In the genomic region with DNA sequence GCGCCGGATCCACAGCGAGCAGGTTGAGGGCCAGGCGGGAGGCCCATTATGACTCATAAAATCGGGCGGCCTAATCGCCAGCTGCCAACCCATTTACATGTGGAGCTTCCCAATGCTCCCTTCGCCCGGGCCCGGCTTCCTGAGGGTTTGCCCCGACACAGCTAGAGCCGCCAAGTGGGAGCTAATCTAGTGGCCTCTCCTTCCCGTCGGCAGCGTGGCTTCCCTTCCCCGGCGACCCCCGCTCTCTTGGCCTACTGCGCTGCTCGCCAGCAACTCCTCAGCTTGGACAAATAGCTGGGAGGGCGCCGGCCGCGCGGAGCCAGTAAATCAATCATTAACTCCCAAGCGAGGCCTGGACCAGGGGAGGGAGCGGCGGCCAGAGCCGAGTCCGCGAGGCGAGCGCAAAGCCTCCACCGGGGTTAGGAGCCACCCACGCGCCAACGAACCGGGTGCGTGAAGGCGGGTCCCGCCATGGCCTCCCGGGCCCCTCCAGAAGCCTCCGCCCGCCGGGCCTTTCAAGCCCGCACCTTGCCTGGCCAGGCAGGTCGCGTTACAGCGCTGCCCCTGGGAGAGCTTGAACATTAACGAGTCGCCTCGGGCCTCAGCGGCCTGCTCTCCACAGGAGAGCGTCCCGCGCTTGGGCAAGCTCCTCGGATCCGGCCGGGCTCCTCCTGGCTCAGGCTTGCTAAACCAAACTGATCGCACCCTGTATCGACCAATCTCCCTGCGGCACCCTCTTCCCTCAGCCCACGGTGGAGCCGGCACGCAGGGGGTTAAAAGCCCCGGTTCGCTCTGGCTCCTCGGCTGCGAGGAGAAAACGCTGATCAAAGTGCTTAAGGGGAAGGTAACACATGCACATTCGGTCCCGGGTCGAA, we compare ENCODE assay signal across 1 cellular context.
TF ChIP-seq lines count a peak whose summit lies in the region.

No MANE protein-coding gene starts in this region.

TF ChIP-seq in HepG2, 621 proteins besides CTCF, POLR2A, EP300 and RAD21 (continued from another document and continues in another):
- TF ChIP-seq RBFOX2 (IDR thresholded peaks at IDR 0.05; ENCODE audit: low read depth, low read length) (peak; percentile 90), HINFP (CRISPR knock-in tag; IDR thresholded peaks at IDR 0.05; ENCODE audit: low read depth) (peak; percentile 33; the same call in 1 of the 2 replicates), ZNF224 (CRISPR knock-in tag; IDR thresholded peaks at IDR 0.05) (0 out of 2 replicates have a peak, but pooled peaks have one; percentile 21), ZNF230 (CRISPR knock-in tag; IDR thresholded peaks at IDR 0.05) (0 out of 2 replicates have a peak, but pooled peaks have one; percentile 75), ZNF780A (CRISPR knock-in tag; IDR thresholded peaks at IDR 0.05) (0 out of 2 replicates have a peak, but pooled peaks have one; percentile 39), YY1 (IDR thresholded peaks at IDR 0.05; ENCODE audit: insufficient read depth, insufficient replicate concordance, low read depth, low read length) (peak; percentile 12), ZFY (CRISPR knock-in tag; IDR thresholded peaks at IDR 0.05) (peak; percentile 86), MXI1 (IDR thresholded peaks at IDR 0.05; ENCODE audit: borderline replicate concordance, low read depth, low read length) (0 out of 3 replicates have a peak, but pooled peaks have one; percentile 6), MATR3 (CRISPR knock-in tag; IDR thresholded peaks at IDR 0.05) (no peak), BRD4 (CRISPR knock-in tag; IDR thresholded peaks at IDR 0.05) (no peak), HCFC1 (IDR thresholded peaks at IDR 0.05; ENCODE audit: low read depth, low read length) (no peak), ZMYM2 (CRISPR knock-in tag; IDR thresholded peaks at IDR 0.05) (no peak), HES4 (CRISPR knock-in tag; IDR thresholded peaks at IDR 0.05; ENCODE audit: borderline replicate concordance) (peak; percentile 46; the same call in 1 of the 2 replicates), AGO2 (optimal IDR thresholded peaks at IDR 0.05; ENCODE audit: low read depth, low read length) (peak; percentile 92), NFIB (CRISPR knock-in tag; IDR thresholded peaks at IDR 0.05; ENCODE audit: borderline replicate concordance) (no peak), ZNF280D (CRISPR knock-in tag; IDR thresholded peaks at IDR 0.05) (no peak), HNF1B (CRISPR knock-in tag; IDR thresholded peaks at IDR 0.05) (peak; percentile 94), KLF16 (CRISPR knock-in tag; IDR thresholded peaks at IDR 0.05) (0 out of 4 replicates have a peak, but pooled peaks of 1 of the 2 experiments have one; percentile 14), SALL1 (CRISPR knock-in tag; IDR thresholded peaks at IDR 0.05) (peak; percentile 50; the same call in 1 of the 2 replicates), REPIN1 (CRISPR knock-in tag; IDR thresholded peaks at IDR 0.05; ENCODE audit: borderline replicate concordance, low read depth) (peak; percentile 12; the same call in 1 of the 2 replicates), PTBP1 (IDR thresholded peaks at IDR 0.05; ENCODE audit: low read depth, low read length, poor library complexity, severe bottlenecking) (peak; percentile 79), ZNF878 (CRISPR knock-in tag; IDR thresholded peaks at IDR 0.05) (0 out of 2 replicates have a peak, but pooled peaks have one; percentile 22), NONO (IDR thresholded peaks at IDR 0.05) (no peak), NONO (CRISPR knock-in tag; conservative IDR thresholded peaks at IDR 0.05) (peak; percentile 70), CAMTA2 (CRISPR knock-in tag; IDR thresholded peaks at IDR 0.05; ENCODE audit: borderline replicate concordance) (0 out of 2 replicates have a peak, but pooled peaks have one; percentile 40), ZNF850 (CRISPR knock-in tag; conservative IDR thresholded peaks at IDR 0.05) (no peak), ZNF605 (CRISPR knock-in tag; IDR thresholded peaks at IDR 0.05) (0 out of 2 replicates have a peak, but pooled peaks have one; percentile 17), MBNL3 (CRISPR knock-in tag; conservative IDR thresholded peaks at IDR 0.05) (no peak), PHF20 (CRISPR knock-in tag; IDR thresholded peaks at IDR 0.05) (no peak), ZNF543 (CRISPR knock-in tag; IDR thresholded peaks at IDR 0.05) (0 out of 2 replicates have a peak, but pooled peaks have one; percentile 29), ZNF329 (CRISPR knock-in tag; IDR thresholded peaks at IDR 0.05; ENCODE audit: low read depth) (no peak), SRSF4 (IDR thresholded peaks at IDR 0.05; ENCODE audit: low read depth, low read length, poor library complexity, severe bottlenecking) (no peak), KMT2A (CRISPR knock-in tag; IDR thresholded peaks at IDR 0.05) (peak; percentile 53; the same call in 1 of the 2 replicates), ZFP90 (CRISPR knock-in tag; IDR thresholded peaks at IDR 0.05; ENCODE audit: borderline replicate concordance) (no peak), UBTF (CRISPR knock-in tag; IDR thresholded peaks at IDR 0.05) (peak; percentile 80; the same call in 1 of the 2 replicates), PHF8 (CRISPR knock-in tag; IDR thresholded peaks at IDR 0.05) (peak; percentile 72), KAT7 (CRISPR knock-in tag; IDR thresholded peaks at IDR 0.05; ENCODE audit: borderline replicate concordance) (no peak), ZNF782 (CRISPR knock-in tag; IDR thresholded peaks at IDR 0.05; ENCODE audit: borderline replicate concordance) (peak; percentile 60; the same call in 1 of the 2 replicates), KDM2A (CRISPR knock-in tag; IDR thresholded peaks at IDR 0.05; ENCODE audit: borderline replicate concordance, low read depth) (peak; percentile 59; the same call in 1 of the 2 replicates), ZC3H13 (CRISPR knock-in tag; IDR thresholded peaks at IDR 0.05) (peak; percentile 50; the same call in 1 of the 2 replicates), GATAD2A (CRISPR knock-in tag; IDR thresholded peaks at IDR 0.05) (peak; percentile 21; the same call in 1 of the 2 replicates), PRMT3 (CRISPR knock-in tag; IDR thresholded peaks at IDR 0.05; ENCODE audit: borderline replicate concordance, low read depth) (no peak), ZNF350 (CRISPR knock-in tag; IDR thresholded peaks at IDR 0.05; ENCODE audit: borderline replicate concordance, low read depth) (peak; percentile 39; the same call in 1 of the 2 replicates), ZNF124 (CRISPR knock-in tag; IDR thresholded peaks at IDR 0.05) (0 out of 2 replicates have a peak, but pooled peaks have one; percentile 43), MEIS1 (CRISPR knock-in tag; IDR thresholded peaks at IDR 0.05; ENCODE audit: borderline replicate concordance) (0 out of 2 replicates have a peak, but pooled peaks have one; percentile 42)
- TF ChIP-seq, protein P1, sequence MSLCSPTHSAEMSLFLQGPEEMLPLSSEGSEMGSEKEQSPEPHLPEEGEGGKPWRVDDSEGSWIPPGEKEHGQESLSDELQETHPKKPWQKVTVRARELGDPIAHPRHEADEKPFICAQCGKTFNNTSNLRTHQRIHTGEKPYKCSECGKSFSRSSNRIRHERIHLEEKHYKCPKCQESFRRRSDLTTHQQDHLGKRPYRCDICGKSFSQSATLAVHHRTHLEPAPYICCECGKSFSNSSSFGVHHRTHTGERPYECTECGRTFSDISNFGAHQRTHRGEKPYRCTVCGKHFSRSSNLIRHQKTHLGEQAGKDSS (CRISPR knock-in tag; IDR thresholded peaks at IDR 0.05; ENCODE audit: borderline replicate concordance, low read depth) = 0 out of 2 replicates have a peak, but pooled peaks have one; percentile 63
- TF ChIP-seq, protein P2, sequence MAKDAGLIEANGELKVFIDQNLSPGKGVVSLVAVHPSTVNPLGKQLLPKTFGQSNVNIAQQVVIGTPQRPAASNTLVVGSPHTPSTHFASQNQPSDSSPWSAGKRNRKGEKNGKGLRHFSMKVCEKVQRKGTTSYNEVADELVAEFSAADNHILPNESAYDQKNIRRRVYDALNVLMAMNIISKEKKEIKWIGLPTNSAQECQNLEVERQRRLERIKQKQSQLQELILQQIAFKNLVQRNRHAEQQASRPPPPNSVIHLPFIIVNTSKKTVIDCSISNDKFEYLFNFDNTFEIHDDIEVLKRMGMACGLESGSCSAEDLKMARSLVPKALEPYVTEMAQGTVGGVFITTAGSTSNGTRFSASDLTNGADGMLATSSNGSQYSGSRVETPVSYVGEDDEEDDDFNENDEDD (CRISPR knock-in tag; IDR thresholded peaks at IDR 0.05; ENCODE audit: borderline replicate concordance) = peak; percentile 12; the same call in 1 of the 2 replicates
- TF ChIP-seq, protein P3, sequence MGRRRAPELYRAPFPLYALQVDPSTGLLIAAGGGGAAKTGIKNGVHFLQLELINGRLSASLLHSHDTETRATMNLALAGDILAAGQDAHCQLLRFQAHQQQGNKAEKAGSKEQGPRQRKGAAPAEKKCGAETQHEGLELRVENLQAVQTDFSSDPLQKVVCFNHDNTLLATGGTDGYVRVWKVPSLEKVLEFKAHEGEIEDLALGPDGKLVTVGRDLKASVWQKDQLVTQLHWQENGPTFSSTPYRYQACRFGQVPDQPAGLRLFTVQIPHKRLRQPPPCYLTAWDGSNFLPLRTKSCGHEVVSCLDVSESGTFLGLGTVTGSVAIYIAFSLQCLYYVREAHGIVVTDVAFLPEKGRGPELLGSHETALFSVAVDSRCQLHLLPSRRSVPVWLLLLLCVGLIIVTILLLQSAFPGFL (CRISPR knock-in tag; IDR thresholded peaks at IDR 0.05) = no peak
- TF ChIP-seq, protein P4, sequence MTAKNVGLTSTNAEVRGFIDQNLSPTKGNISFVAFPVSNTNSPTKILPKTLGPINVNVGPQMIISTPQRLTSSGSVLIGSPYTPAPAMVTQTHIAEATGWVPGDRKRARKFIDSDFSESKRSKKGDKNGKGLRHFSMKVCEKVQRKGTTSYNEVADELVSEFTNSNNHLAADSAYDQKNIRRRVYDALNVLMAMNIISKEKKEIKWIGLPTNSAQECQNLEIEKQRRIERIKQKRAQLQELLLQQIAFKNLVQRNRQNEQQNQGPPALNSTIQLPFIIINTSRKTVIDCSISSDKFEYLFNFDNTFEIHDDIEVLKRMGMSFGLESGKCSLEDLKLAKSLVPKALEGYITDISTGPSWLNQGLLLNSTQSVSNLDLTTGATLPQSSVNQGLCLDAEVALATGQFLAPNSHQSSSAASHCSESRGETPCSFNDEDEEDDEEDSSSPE (CRISPR knock-in tag; IDR thresholded peaks at IDR 0.05) = peak; percentile 31
